22 cellular contexts compared by ENCODE assay signal in the genomic region with DNA sequence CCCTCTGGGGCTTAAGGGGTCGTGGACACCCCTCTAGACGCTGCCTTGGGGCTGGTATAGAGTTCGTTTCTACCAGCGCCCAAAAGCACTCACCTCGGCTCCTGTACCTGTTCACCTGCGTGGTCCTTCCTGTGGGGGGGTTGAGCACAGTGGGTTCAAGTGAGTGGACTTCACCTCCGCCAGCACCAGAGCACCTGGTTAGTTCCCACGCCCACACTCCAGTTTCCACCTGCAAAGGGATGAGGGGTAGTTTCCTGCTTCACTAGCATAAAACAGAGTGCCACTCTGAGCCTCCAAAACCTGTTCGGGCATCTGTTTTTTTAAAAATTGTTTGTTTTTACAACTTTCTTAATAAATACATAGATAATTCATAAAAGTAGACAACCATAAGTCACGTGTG.
DNase-seq lines count a peak whose midpoint lies in the region; ATAC-seq and TF ChIP-seq lines count a peak whose summit lies in the region.
"Had no signal": no experiment of that assay in that cellular context is flagged by ENCODE, and none has a peak within 500 bp of the region (broad histone marks: within the 10 kb centered on the region; RNA-seq: fewer than 3 reads in every experiment).

No MANE protein-coding gene starts in this region.

- no peak overlapping the region for H3K4me2 ChIP-seq in PC-9
- H3K4me2 ChIP-seq: BLaER1 had no signal

- TF ChIP-seq CTCF in PC-9 (conservative IDR thresholded peaks at IDR 0.05) (no peak), body of pancreas (IDR thresholded peaks at IDR 0.05) (no peak)

- H3K36me3 ChIP-seq in PC-9 (ENCODE audit: low read depth) (no peaks in the 10 kb centered on the region), body of pancreas (replicated peaks in 1 of 2; ENCODE audit: insufficient read depth in 1 of 2, low read depth in 2 of 2) (no peaks in the 10 kb centered on the region)
- H3K36me3 ChIP-seq: BE2C, BLaER1 had no signal

- H3K9me3 Mint-ChIP-seq in stimulated activated memory B cell treated with anti-CD40 and anti-IgM and Interleukin-4, amounts not matched to agents 10 μg/mL and 1 μg/mL and 100 μg/mL, for 72 hours = no peaks in the 10 kb centered on the region
- H3K9me3 Mint-ChIP-seq in naive thymus-derived CD8-positive, alpha-beta T cell = no peaks in the 10 kb centered on the region

- 0 out of 2 replicates have a peak overlapping the region, but pooled peaks have one; percentile 5 for H2AFZ ChIP-seq in PC-9

- H3K4me3 Mint-ChIP-seq in stimulated activated memory B cell treated with anti-CD40 and anti-IgM and Interleukin-4, amounts not matched to agents 10 μg/mL and 1 μg/mL and 100 μg/mL, for 72 hours = no peak overlapping the region
- H3K4me3 Mint-ChIP-seq in naive thymus-derived CD8-positive, alpha-beta T cell = no peak overlapping the region
- H3K4me3 Mint-ChIP-seq: CD14-positive monocyte; CD4-positive, alpha-beta memory T cell; CD4-positive, CD25-positive, alpha-beta regulatory T cell; CD8-positive, alpha-beta memory T cell had no signal

- H3K27me3 ChIP-seq in PC-9 (ENCODE audit: insufficient read depth, low read depth) = peaks cover 79% of the 10 kb centered on the region
- H3K27me3 ChIP-seq in body of pancreas = no peaks in the 10 kb centered on the region
- H3K27me3 ChIP-seq: BE2C, BLaER1 had no signal

- no TSS peak for BruUV-seq in PC-9 (replicated peaks; lab: Mats Ljungman, UMichigan)

- POLR2A ChIA-PET in PC-9 (lab: Charles Lee; ENCODE audit: unreplicated experiment) = no interaction called here
- POLR2A ChIA-PET in naive thymus-derived CD8-positive, alpha-beta T cell (lab: Charles Lee) = no interaction called here

- H3K9me3 ChIP-seq in PC-9 (ENCODE audit: insufficient read depth, low read depth) = no peaks in the 10 kb centered on the region
- H3K9me3 ChIP-seq in body of pancreas = no peaks in the 10 kb centered on the region
- H3K9me3 ChIP-seq: BE2C had no signal

- no peaks in the 10 kb centered on the region for H3K79me2 ChIP-seq in PC-9 (ENCODE audit: low read depth)

- no peaks in the 10 kb centered on the region for H3F3A ChIP-seq in PC-9 (ENCODE audit: insufficient read depth, low read depth)

- ATAC-seq in body of pancreas = no peak
- peak; percentile 41 for ATAC-seq in stimulated activated memory B cell treated with anti-CD40 and anti-IgM and Interleukin-4, amounts not matched to agents 10 μg/mL and 1 μg/mL and 100 μg/mL, for 72 hours
- ATAC-seq in naive thymus-derived CD8-positive, alpha-beta T cell = no peak
- ATAC-seq: GM12878 had no signal

- no peak for TF ChIP-seq POLR2A in body of pancreas (IDR thresholded peaks at IDR 0.05)

- intact Hi-C loops in PC-9 (cut with micrococcal nuclease; ENCODE audit: unreplicated experiment) (no loop called here), body of pancreas (cut with DNase I) (no loop called here), posterior cingulate gyrus (cut with DNase I) (no loop called here)

- H3K27me3 Mint-ChIP-seq in stimulated activated memory B cell treated with anti-CD40 and anti-IgM and Interleukin-4, amounts not matched to agents 10 μg/mL and 1 μg/mL and 100 μg/mL, for 72 hours = peaks cover 33% of the 10 kb centered on the region
- H3K27me3 Mint-ChIP-seq in naive thymus-derived CD8-positive, alpha-beta T cell = peaks cover 2 to 33% (median 10%) of the 10 kb centered on the region in 5 donors

- no peaks in the 10 kb centered on the region for H4K20me1 ChIP-seq in PC-9 (ENCODE audit: insufficient read depth)
- H4K20me1 ChIP-seq: BLaER1 had no signal

- WGBS in body of pancreas, 2 donors = 57 to 63% methylated on average over 10 of the region's 10 CpGs

- CTCF ChIA-PET in PC-9 (lab: Charles Lee) = no interaction called here

- H3K4me3 ChIP-seq in PC-9 (no peak overlapping the region), body of pancreas (no peak overlapping the region)
- H3K4me3 ChIP-seq: BLaER1, GM12878 had no signal

- no peak overlapping the region for H3K27ac ChIP-seq in PC-9
- H3K27ac ChIP-seq in body of pancreas = no peak overlapping the region
- H3K27ac ChIP-seq: BLaER1 had no signal

- H3K36me3 Mint-ChIP-seq in stimulated activated memory B cell treated with anti-CD40 and anti-IgM and Interleukin-4, amounts not matched to agents 10 μg/mL and 1 μg/mL and 100 μg/mL, for 72 hours = no peaks in the 10 kb centered on the region
- H3K36me3 Mint-ChIP-seq in naive thymus-derived CD8-positive, alpha-beta T cell = peaks cover 0 to 4% (median 0%) of the 10 kb centered on the region in 3 donors
- H3K36me3 Mint-ChIP-seq: CD14-positive monocyte; CD4-positive, alpha-beta memory T cell; CD4-positive, CD25-positive, alpha-beta regulatory T cell; CD8-positive, alpha-beta memory T cell had no signal

- 0 out of 2 replicates have a peak, but pooled peaks cover 6% of the 10 kb centered on the region for H3K9me2 ChIP-seq in PC-9 (ENCODE audit: insufficient read depth)

- DNase-seq in PC-9 (no peak), body of pancreas (peak in 3 of 4 donors; percentile 31 to 76 (median 55)), posterior cingulate gyrus (no peak)
- no peak for DNase-seq in naive thymus-derived CD8-positive, alpha-beta T cell
- DNase-seq: 8988T; ACHN; BE2C; C1 segment of cervical spinal cord; CD4-positive, alpha-beta memory T cell; CD4-positive, CD25-positive, alpha-beta regulatory T cell; CD8-positive, alpha-beta memory T cell; COR-L47; DMS 273 treated with DMSO at 0.1 percent for 48 hours; DMS153; DMS79; DND-41; EL; GDM1 had no signal

- no peaks in the 10 kb centered on the region for H3K4me1 Mint-ChIP-seq in stimulated activated memory B cell treated with anti-CD40 and anti-IgM and Interleukin-4, amounts not matched to agents 10 μg/mL and 1 μg/mL and 100 μg/mL, for 72 hours
- H3K4me1 Mint-ChIP-seq in naive thymus-derived CD8-positive, alpha-beta T cell = peaks cover 0 to 3% (median 0%) of the 10 kb centered on the region in 4 donors
- H3K4me1 Mint-ChIP-seq: CD4-positive, alpha-beta memory T cell; CD4-positive, CD25-positive, alpha-beta regulatory T cell; CD8-positive, alpha-beta memory T cell had no signal

- H3K4me1 ChIP-seq in PC-9 (replicated peaks; ENCODE audit: insufficient read depth) = no peaks in the 10 kb centered on the region
- H3K4me1 ChIP-seq in body of pancreas = no peaks in the 10 kb centered on the region
- H3K4me1 ChIP-seq: BE2C, BLaER1 had no signal

- no peak overlapping the region for H3K27ac Mint-ChIP-seq in stimulated activated memory B cell treated with anti-CD40 and anti-IgM and Interleukin-4, amounts not matched to agents 10 μg/mL and 1 μg/mL and 100 μg/mL, for 72 hours
- peak overlapping the region in 1 of 10 donors; percentile 67 for H3K27ac Mint-ChIP-seq in naive thymus-derived CD8-positive, alpha-beta T cell
- H3K27ac Mint-ChIP-seq: CD4-positive, alpha-beta memory T cell; CD4-positive, CD25-positive, alpha-beta regulatory T cell; CD8-positive, alpha-beta memory T cell had no signal

Comparison
In these comparisons a context has a peak if more than half of its experiments do, and no peak if none do; other contexts are left out.
1. DNase-seq: peak in body of pancreas (3 of 4); none in PC-9 (0 of 2), posterior cingulate gyrus (0 of 10) and naive thymus-derived CD8-positive, alpha-beta T cell (0 of 10).